Comparison of ENCODE assay signal across 9 cellular contexts in genomic region chr7:69932034-69932628, GRCh38.
DNase-seq lines count a peak whose midpoint lies in the region; ATAC-seq lines count a peak whose summit lies in the region.
"Had no signal": no experiment of that assay in that cellular context is flagged by ENCODE, and none has a peak within 500 bp of the region (broad histone marks: within the 10 kb centered on the region; RNA-seq: fewer than 3 reads in every experiment).

No MANE protein-coding gene starts in this region.

- DNase-seq in ELF-1 (ENCODE audit: low read depth, low spot score) (peak; percentile 14), NCI-H1694 (lab: John Stamatoyannopoulos, UW) (peak; percentile 42), astrocyte of the hippocampus (ENCODE audit: low read depth, low spot score) (peak; percentile 71), left kidney (ENCODE audit: low read depth, low spot score) (peak; percentile 74), T-cell (no peak)
- DNase-seq in activated T-helper 1 cell treated with anti-CD3 and anti-CD28 coated beads, Interleukin-12 subunit alpha, Interleukin-12 subunit beta, Interleukin-2, Interleukin-4 antibody, amounts not matched to agents 30 ng/mL and 10 ng/mL and 1 ng/mL, durations not matched to agents 14 hours and 24 hours and 36 hours (ENCODE audit: low spot score): no peak

- H3K4me3 Mint-ChIP-seq in T-cell: no peak overlapping the region
- H3K4me3 Mint-ChIP-seq in activated T-helper 1 cell treated with anti-CD3 and anti-CD28 coated beads, Interleukin-12 subunit alpha, Interleukin-12 subunit beta, Interleukin-2, Interleukin-4 antibody, amounts not matched to agents 30 ng/mL and 10 ng/mL and 1 ng/mL, durations not matched to agents 14 hours and 24 hours and 36 hours: no peak overlapping the region

- H3K27ac Mint-ChIP-seq in T-cell: no peak overlapping the region
- no peak overlapping the region for H3K27ac Mint-ChIP-seq in activated T-helper 1 cell treated with anti-CD3 and anti-CD28 coated beads, Interleukin-12 subunit alpha, Interleukin-12 subunit beta, Interleukin-2, Interleukin-4 antibody, amounts not matched to agents 30 ng/mL and 10 ng/mL and 1 ng/mL, durations not matched to agents 14 hours and 24 hours and 36 hours

- POLR2A ChIA-PET in T-cell (lab: Charles Lee): no interaction called here

- no peaks in the 10 kb centered on the region for H3K9me3 Mint-ChIP-seq in T-cell
- no peaks in the 10 kb centered on the region for H3K9me3 Mint-ChIP-seq in activated T-helper 1 cell treated with anti-CD3 and anti-CD28 coated beads, Interleukin-12 subunit alpha, Interleukin-12 subunit beta, Interleukin-2, Interleukin-4 antibody, amounts not matched to agents 30 ng/mL and 10 ng/mL and 1 ng/mL, durations not matched to agents 14 hours and 24 hours and 36 hours

- CTCF ChIA-PET in T-cell (lab: Charles Lee): interaction anchor here (0.6 to 1.2 kb wide), 4 partner anchors 9 to 256 kb away, joined by 3 to 4 read pairs (median 4); no protein-coding TSS in a partner anchor

- no peaks in the 10 kb centered on the region for H3K4me1 Mint-ChIP-seq in T-cell
- no peaks in the 10 kb centered on the region for H3K4me1 Mint-ChIP-seq in activated T-helper 1 cell treated with anti-CD3 and anti-CD28 coated beads, Interleukin-12 subunit alpha, Interleukin-12 subunit beta, Interleukin-2, Interleukin-4 antibody, amounts not matched to agents 30 ng/mL and 10 ng/mL and 1 ng/mL, durations not matched to agents 14 hours and 24 hours and 36 hours (ENCODE audit: low read depth)

- H3K36me3 Mint-ChIP-seq in T-cell: no peaks in the 10 kb centered on the region
- no peaks in the 10 kb centered on the region for H3K36me3 Mint-ChIP-seq in activated T-helper 1 cell treated with anti-CD3 and anti-CD28 coated beads, Interleukin-12 subunit alpha, Interleukin-12 subunit beta, Interleukin-2, Interleukin-4 antibody, amounts not matched to agents 30 ng/mL and 10 ng/mL and 1 ng/mL, durations not matched to agents 14 hours and 24 hours and 36 hours (ENCODE audit: low read depth)

- intact Hi-C loops in activated T-helper 1 cell treated with anti-CD3 and anti-CD28 coated beads, Interleukin-12 subunit alpha, Interleukin-12 subunit beta, Interleukin-2, Interleukin-4 antibody, amounts not matched to agents 30 ng/mL and 10 ng/mL and 1 ng/mL, durations not matched to agents 14 hours and 24 hours and 36 hours (cut with micrococcal nuclease): no loop called here

- no peaks in the 10 kb centered on the region for H3K27me3 Mint-ChIP-seq in T-cell
- peaks cover 2% of the 10 kb centered on the region for H3K27me3 Mint-ChIP-seq in activated T-helper 1 cell treated with anti-CD3 and anti-CD28 coated beads, Interleukin-12 subunit alpha, Interleukin-12 subunit beta, Interleukin-2, Interleukin-4 antibody, amounts not matched to agents 30 ng/mL and 10 ng/mL and 1 ng/mL, durations not matched to agents 14 hours and 24 hours and 36 hours (ENCODE audit: insufficient read depth)

- ATAC-seq in T-cell (replicated peaks in 1 of 4) (no peak), GM19463 (IDR thresholded peaks at IDR 0.05; ENCODE audit: unreplicated experiment) (no peak)
- no peak for ATAC-seq in activated CD4-positive, CD25-positive, alpha-beta regulatory T cell treated with anti-CD3 and anti-CD28 coated beads, Interleukin-2, amount 50 U/mL, for 24 hours
- ATAC-seq: mucosa of descending colon had no signal

Comparison
In these comparisons a context has a peak if more than half of its experiments do, and no peak if none do; other contexts are left out.
1. DNase-seq: peak in ELF-1 (single experiment), NCI-H1694 (single experiment), astrocyte of the hippocampus (single experiment) and left kidney (single experiment); none in T-cell (0 of 34) and activated T-helper 1 cell treated with anti-CD3 and anti-CD28 coated beads, Interleukin-12 subunit alpha, Interleukin-12 subunit beta, Interleukin-2, Interleukin-4 antibody, amounts not matched to agents 30 ng/mL and 10 ng/mL and 1 ng/mL, durations not matched to agents 14 hours and 24 hours and 36 hours (single experiment).